In the genomic region with DNA sequence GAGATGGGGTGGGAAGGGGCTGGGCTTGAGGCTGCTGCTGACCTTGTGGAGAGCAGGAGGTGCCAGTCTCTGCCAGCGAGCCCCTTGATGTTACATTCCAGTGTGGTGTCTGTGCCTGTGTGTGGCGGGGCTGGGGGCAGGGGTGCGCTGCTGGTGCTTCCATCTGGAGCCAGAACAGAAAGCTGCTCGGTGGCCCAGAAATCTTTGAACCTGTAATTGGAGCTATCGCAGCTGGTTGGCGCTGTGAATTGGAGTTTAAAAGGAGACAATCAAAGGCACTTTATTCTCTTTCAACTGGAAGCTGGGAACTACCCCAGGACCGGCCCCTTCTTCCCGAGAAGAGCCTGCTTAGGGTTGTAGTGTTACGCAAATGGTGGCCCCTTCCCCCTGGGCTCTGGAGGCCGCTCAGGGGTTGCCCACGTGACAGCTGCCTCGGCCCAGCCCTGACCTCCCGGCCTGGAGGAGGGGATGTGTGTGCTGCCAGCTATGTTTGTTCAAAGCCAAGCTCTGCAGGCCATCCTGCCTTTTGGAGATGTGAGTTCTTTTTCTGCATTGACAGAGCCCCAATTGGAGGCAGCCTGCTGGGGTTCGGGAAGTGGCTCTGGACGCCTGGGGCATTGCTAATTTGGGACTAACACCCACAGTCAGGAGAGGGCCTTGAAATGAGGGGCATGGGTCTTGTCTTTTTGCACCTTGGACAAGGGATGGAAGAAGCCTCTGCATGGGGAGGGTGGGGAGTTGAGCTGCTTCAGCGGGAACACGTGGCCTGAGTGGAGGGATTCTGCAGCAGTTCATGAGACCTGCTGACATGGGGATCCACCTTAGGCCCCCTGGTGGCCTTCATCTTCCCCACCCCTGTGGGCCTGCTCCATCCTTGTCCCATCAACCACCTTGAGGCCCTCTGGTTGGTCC, we compare ENCODE assay signal across 11 cellular contexts. TPM values are rescaled to one million over a fixed set of nuclear protein-coding genes. Genes with fewer than 3 reads are reported as not detected.
A peak's percentile ranks its signal among the peaks of the same experiment; 100 is the strongest.
DNase-seq lines count a peak whose midpoint lies in the region; ATAC-seq and TF ChIP-seq lines count a peak whose summit lies in the region.
"Had no signal": no experiment of that assay in that cellular context is flagged by ENCODE, and none has a peak within 500 bp of the region (broad histone marks: within the 10 kb centered on the region; RNA-seq: fewer than 3 reads in every experiment).

No MANE protein-coding gene starts in this region.

- H2BK15ac ChIP-seq in IMR-90 (ENCODE audit: low read depth, low read length): no peak overlapping the region

- H3K18ac ChIP-seq in IMR-90 (ENCODE audit: low read depth, low read length): no peak overlapping the region; the same call in 1 of the 2 replicates

- H3K4me1 Mint-ChIP-seq in activated T-helper 17 cell treated with anti-CD3 and anti-CD28 coated beads, Interleukin-2, amount 50 U/mL, for 72 hours: no peaks in the 10 kb centered on the region

- POLR2A ChIA-PET in A673 (lab: Charles Lee; ENCODE audit: low non-redundant PET) (no interaction called here), IMR-90 (lab: Charles Lee; ENCODE audit: unreplicated experiment) (no interaction called here)

- H3K9me3 Mint-ChIP-seq in activated T-helper 17 cell treated with anti-CD3 and anti-CD28 coated beads, Interleukin-2, amount 50 U/mL, for 72 hours: no peaks in the 10 kb centered on the region

- CTCF ChIA-PET in A673 (lab: Charles Lee): no interaction called here
- CTCF ChIA-PET in IMR-90 (lab: Yijun Ruan, JAX): interaction anchor here (0.6 to 1.1 kb wide), 3 partner anchors 10 to 320 kb away, joined by 3 to 5 read pairs (median 3); no protein-coding TSS in a partner anchor

- dilution Hi-C loops in IMR-90 (cut with HindIII; ENCODE audit: low sequenced_read_pairs, unreplicated experiment): no loop called here

- TF ChIP-seq RAD21 in IMR-90 (IDR thresholded peaks at IDR 0.05; ENCODE audit: low read length): peak; percentile 31; the same call in 1 of the 2 replicates

- no peak overlapping the region for H4K91ac ChIP-seq in IMR-90 (ENCODE audit: insufficient read depth, low read depth, low read length)

- H2BK5ac ChIP-seq in IMR-90 (ENCODE audit: low read depth, low read length, poor library complexity, severe bottlenecking): no peak overlapping the region

- H3K4ac ChIP-seq in IMR-90 (ENCODE audit: low read depth, low read length): no peak overlapping the region

- no peak overlapping the region for H2BK20ac ChIP-seq in IMR-90 (ENCODE audit: low read depth, low read length)

- in situ Hi-C loops in IMR-90 (cut with MboI; ENCODE audit: low sequenced_read_pairs): no loop called here

- H3K9me3 ChIP-seq in A673 (ENCODE audit: low read depth, low read length, poor library complexity, severe bottlenecking) (no peaks in the 10 kb centered on the region), IMR-90 (ENCODE audit: control insufficient read depth, insufficient read depth, low read length) (peaks cover 2% of the 10 kb centered on the region; the same call in 1 of the 2 replicates), esophagus squamous epithelium (no peaks in the 10 kb centered on the region)

- no peak overlapping the region for H2AK9ac ChIP-seq in IMR-90 (replicated peaks; ENCODE audit: low read depth, low read length, poor library complexity)

- no TSS peak for BruUV-seq in A673 (replicated peaks; lab: Mats Ljungman, UMichigan)
- BruUV-seq in IMR-90 (replicated peaks; lab: Mats Ljungman, UMichigan): no TSS peak

- H3K27me3 Mint-ChIP-seq in activated T-helper 17 cell treated with anti-CD3 and anti-CD28 coated beads, Interleukin-2, amount 50 U/mL, for 72 hours: peaks cover 15% of the 10 kb centered on the region

- WGBS in IMR-90 (ENCODE audit: extremely low coverage in 2 of 2, insufficient read length in 1 of 2), 2 experiments: 10% methylated on average over 10 of the region's 17 CpGs; no CpG with 5 or more reads in 1 of the 2 experiments
- 27 to 29% methylated on average over 3 to 9 of the region's 17 CpGs for WGBS in esophagus squamous epithelium, 2 donors

- H3K27ac Mint-ChIP-seq in activated T-helper 17 cell treated with anti-CD3 and anti-CD28 coated beads, Interleukin-2, amount 50 U/mL, for 72 hours: no peak overlapping the region

- H3K4me3 Mint-ChIP-seq in activated T-helper 17 cell treated with anti-CD3 and anti-CD28 coated beads, Interleukin-2, amount 50 U/mL, for 72 hours: no peak overlapping the region

- H3K4me3 ChIP-seq in A673 (ENCODE audit: low read depth, low read length, poor library complexity, severe bottlenecking): no peak overlapping the region
- H3K4me3 ChIP-seq in IMR-90 (ENCODE audit: insufficient read depth, low read depth, low read length): no peak overlapping the region
- no peak overlapping the region for H3K4me3 ChIP-seq in esophagus squamous epithelium

- H3K36me3 Mint-ChIP-seq in activated T-helper 17 cell treated with anti-CD3 and anti-CD28 coated beads, Interleukin-2, amount 50 U/mL, for 72 hours (ENCODE audit: low read depth): no peaks in the 10 kb centered on the region

- DNase-seq in A673 (ENCODE audit: low spot score): no peak
- peak; percentile 32 for DNase-seq in IMR-90
- no peak for DNase-seq in esophagus squamous epithelium (lab: John Stamatoyannopoulos, UW)
- peak; percentile 60 to 78 for DNase-seq in lung microvascular endothelial cell (ENCODE audit: low read depth in 2 of 2)
- DNase-seq in T-helper 2 cell: no peak
- DNase-seq in HPDE6-E6E7 (ENCODE audit: extremely low spot score): no peak
- DNase-seq: HCEC 1CT, PC-3 had no signal

- H4K20me1 ChIP-seq in IMR-90 (ENCODE audit: insufficient read depth, low read length): no peaks in the 10 kb centered on the region

- H3K9ac ChIP-seq in IMR-90 (ENCODE audit: low read depth, low read length): no peak overlapping the region
- H3K9ac ChIP-seq: parathyroid adenoma had no signal

- H4K5ac ChIP-seq in IMR-90 (ENCODE audit: low read depth, low read length): peak overlapping the region; percentile 6; the same call in 1 of the 2 replicates

- no peak overlapping the region for H4K8ac ChIP-seq in IMR-90 (ENCODE audit: low read depth in 2 of 2, low read length in 2 of 2)

- no peak overlapping the region for H2AK5ac ChIP-seq in IMR-90 (ENCODE audit: low read depth, low read length)

- H3K14ac ChIP-seq in IMR-90 (replicated peaks; ENCODE audit: low read depth, low read length): no peak overlapping the region

- no peak overlapping the region for H2BK120ac ChIP-seq in IMR-90 (ENCODE audit: low read depth, low read length)

- no peak overlapping the region for H3K23ac ChIP-seq in IMR-90 (ENCODE audit: low read depth, low read length)

- H3K9me1 ChIP-seq in IMR-90 (ENCODE audit: insufficient read depth, low read length): no peaks in the 10 kb centered on the region

- peaks cover 32% of the 10 kb centered on the region for H3K27me3 ChIP-seq in A673 (replicated peaks; ENCODE audit: insufficient read depth, low read depth, low read length, poor library complexity)
- peaks cover 40% of the 10 kb centered on the region for H3K27me3 ChIP-seq in IMR-90 (ENCODE audit: control insufficient read depth, insufficient read depth, low read length)
- H3K27me3 ChIP-seq in esophagus squamous epithelium: peaks cover 0 to 54% (median 0%) of the 10 kb centered on the region in 4 donors

- intact Hi-C loops in A673 (cut with micrococcal nuclease; ENCODE audit: unreplicated experiment) (no loop called here), IMR-90 (cut with micrococcal nuclease) (no loop called here), esophagus squamous epithelium (cut with DNase I) (no loop called here)

- H3K4me1 ChIP-seq in A673 (ENCODE audit: insufficient read depth, low read length, poor library complexity, severe bottlenecking) (no peaks in the 10 kb centered on the region), IMR-90 (ENCODE audit: control insufficient read depth, insufficient read depth, low read length) (peaks cover 10% of the 10 kb centered on the region; the same call in 1 of the 2 replicates), esophagus squamous epithelium (peaks cover 0 to 15% (median 13%) of the 10 kb centered on the region in 3 donors)
- H3K4me1 ChIP-seq: parathyroid adenoma had no signal

- H3K27ac ChIP-seq in A673 (ENCODE audit: low read depth, low read length, poor library complexity, severe bottlenecking) (no peak overlapping the region), IMR-90 (ENCODE audit: insufficient read depth, low read length) (no peak overlapping the region), esophagus squamous epithelium (peak overlapping the region in 1 of 4 donors; percentile 54)
- H3K27ac ChIP-seq: parathyroid adenoma had no signal

- no peaks in the 10 kb centered on the region for H3K79me1 ChIP-seq in IMR-90 (ENCODE audit: low read depth in 1 of 2, low read length in 2 of 2)

- H3K4me2 ChIP-seq in IMR-90 (ENCODE audit: low read depth, low read length): peak overlapping the region; percentile 54; the same call in 1 of the 2 replicates

- H3K56ac ChIP-seq in IMR-90 (ENCODE audit: extremely low read depth, insufficient read depth, low read length): no peak overlapping the region

- H2AFZ ChIP-seq in IMR-90 (replicated peaks; ENCODE audit: low read length, poor library complexity): peak overlapping the region; percentile 70
- H2AFZ ChIP-seq: parathyroid adenoma had no signal

- H3K36me3 ChIP-seq in A673 (ENCODE audit: insufficient read depth, low read length, poor library complexity, severe bottlenecking): no peaks in the 10 kb centered on the region
- H3K36me3 ChIP-seq in IMR-90 (ENCODE audit: control insufficient read depth, insufficient read depth, low read length): no peaks in the 10 kb centered on the region
- no peaks in the 10 kb centered on the region for H3K36me3 ChIP-seq in esophagus squamous epithelium

- TF ChIP-seq CTCF in A673 (conservative IDR thresholded peaks at IDR 0.05; ENCODE audit: low read depth, low read length) (peak; percentile 22; the same call in 1 of the 2 replicates), IMR-90 (conservative IDR thresholded peaks at IDR 0.05; ENCODE audit: low read depth, low read length) (peak; percentile 49), esophagus squamous epithelium (IDR thresholded peaks at IDR 0.05) (peak in 5 of 6 experiments; percentile 12 to 37 (median 18))

- ATAC-seq in IMR-90 (ENCODE audit: low read depth) (peak; percentile 88), GM19467 (IDR thresholded peaks at IDR 0.05; ENCODE audit: unreplicated experiment) (no peak)
- no peak for ATAC-seq in activated T-helper 17 cell treated with anti-CD3 and anti-CD28 coated beads, Interleukin-2, amount 50 U/mL, for 72 hours (replicated peaks)
- ATAC-seq: PC-3 had no signal

- TF ChIP-seq POLR2A in IMR-90 (IDR thresholded peaks at IDR 0.05; ENCODE audit: low read depth, low read length): no peak
- no peak for TF ChIP-seq POLR2A in esophagus squamous epithelium (IDR thresholded peaks at IDR 0.05)

RNA-seq across cellular contexts. Expression of a gene that starts 14.0 kb away (rescaled TPM):
- total RNA-seq in A673 (2021) (15.6 and 19.6 TPM in 2 replicates), IMR-90 (2012; rRNA removed) (3.1 and 3.4 TPM in 2 replicates), esophagus squamous epithelium (10 to 100 TPM; 18.7 to 47.0 (median 28.6) TPM), lung microvascular endothelial cell (8.7 and 11.3 TPM in 2 replicates)
- 24.2 and 30.0 TPM in 2 replicates for polyA plus RNA-seq in IMR-90 (2012; rRNA removed)
- polyA plus RNA-seq in IMR-90 (2012; cell fraction: cytosol; rRNA removed): 18.3 and 26.7 TPM in 2 replicates
- polyA plus RNA-seq in IMR-90 (2012; cell fraction: nucleus; rRNA removed; ENCODE audit: low replicate concordance): 71.9 and 207 TPM in 2 replicates
- total RNA-seq in activated T-helper 17 cell treated with anti-CD3 and anti-CD28 coated beads, Interleukin-2, amount 50 U/mL, for 72 hours: 10 to 100 TPM; 23.6 to 28.3 TPM

RNA-seq across cellular contexts. Expression of a gene that starts 30.7 kb away (rescaled TPM):
- total RNA-seq in A673 (2021) (4.4 and 6.4 TPM in 2 replicates), IMR-90 (2012; rRNA removed) (0.18 and 0.28 TPM in 2 replicates), esophagus squamous epithelium (1 to 10 TPM; 3.7 to 5.9 (median 4.5) TPM), lung microvascular endothelial cell (7.6 and 11.5 TPM in 2 replicates)
- 1.5 and 2.2 TPM in 2 replicates for polyA plus RNA-seq in IMR-90 (2012; rRNA removed)
- polyA plus RNA-seq in IMR-90 (2012; cell fraction: cytosol; rRNA removed): 0.82 and 2.0 TPM in 2 replicates
- polyA plus RNA-seq in IMR-90 (2012; cell fraction: nucleus; rRNA removed; ENCODE audit: low replicate concordance): 5.9 and 11.9 TPM in 2 replicates
- under 1 TPM in 1 of 2 donors, not detected in 1; 0.19 TPM for total RNA-seq in activated T-helper 17 cell treated with anti-CD3 and anti-CD28 coated beads, Interleukin-2, amount 50 U/mL, for 72 hours

RNA-seq across cellular contexts. Expression of a gene that starts 41.4 kb away (rescaled TPM):
- total RNA-seq in A673 (2021) (7.8 and 11.5 TPM in 2 replicates), IMR-90 (2012; rRNA removed) (under 0.01 TPM in 2 replicates), esophagus squamous epithelium (1 to 10 TPM; 1.3 to 2.9 (median 1.7) TPM), lung microvascular endothelial cell (0.20 and 0.22 TPM in 2 replicates)
- polyA plus RNA-seq in IMR-90 (2012; rRNA removed): 0.14 and 0.22 TPM in 2 replicates
- 0.05 and 0.29 TPM in 2 replicates for polyA plus RNA-seq in IMR-90 (2012; cell fraction: cytosol; rRNA removed)
- polyA plus RNA-seq in IMR-90 (2012; cell fraction: nucleus; rRNA removed; ENCODE audit: low replicate concordance): 0.30 and 0.50 TPM in 2 replicates
- total RNA-seq in activated T-helper 17 cell treated with anti-CD3 and anti-CD28 coated beads, Interleukin-2, amount 50 U/mL, for 72 hours: under 1 TPM; 0.50 to 0.65 TPM

RNA-seq across cellular contexts. Expression of a gene that starts 59.3 kb away (rescaled TPM):
- 47.6 and 51.4 TPM in 2 replicates for total RNA-seq in A673 (2021)
- 7.2 and 8.1 TPM in 2 replicates for total RNA-seq in IMR-90 (2012; rRNA removed)
- polyA plus RNA-seq in IMR-90 (2012; rRNA removed): 35.3 and 36.9 TPM in 2 replicates
- 13.3 and 23.2 TPM in 2 replicates for polyA plus RNA-seq in IMR-90 (2012; cell fraction: cytosol; rRNA removed)
- 222 and 243 TPM in 2 replicates for polyA plus RNA-seq in IMR-90 (2012; cell fraction: nucleus; rRNA removed; ENCODE audit: low replicate concordance)
- 10 to 100 TPM; 16.7 to 51.2 (median 35.4) TPM for total RNA-seq in esophagus squamous epithelium
- 20.5 and 25.4 TPM in 2 replicates for total RNA-seq in lung microvascular endothelial cell
- total RNA-seq in activated T-helper 17 cell treated with anti-CD3 and anti-CD28 coated beads, Interleukin-2, amount 50 U/mL, for 72 hours: 10 to 100 TPM; 72.3 to 86.2 TPM

Comparison
In these comparisons a context has a peak if more than half of its experiments do, and no peak if none do; other contexts are left out.
1. DNase-seq: peak in IMR-90 (single experiment) and lung microvascular endothelial cell (2 of 2); none in A673 (single experiment), esophagus squamous epithelium (single experiment), T-helper 2 cell (0 of 5) and HPDE6-E6E7 (single experiment).
2. Peak in every context shown above with its lines, with median percentiles within 50 percentile points of each other: CTCF ChIP-seq.